ENCODE assay signal across 20 cellular contexts in genomic region chr20:24835195-24835594, GRCh38.
"Had no signal": no experiment of that assay in that cellular context is flagged by ENCODE, and none has a peak within 500 bp of the region (broad histone marks: within the 10 kb centered on the region; RNA-seq: fewer than 3 reads in every experiment).

No MANE protein-coding gene starts in this region.

- H3K4me1 Mint-ChIP-seq: immature natural killer cell, naive B cell had no signal

- H3K27ac ChIP-seq: colonic mucosa, esophagus muscularis mucosa, foreskin keratinocyte, gastroesophageal sphincter, heart left ventricle, hepatocyte, left lung, lower lobe of right lung had no signal

- H3K4me3 Mint-ChIP-seq: dendritic cell treated with granulocyte-macrophage colony-stimulating factor and Interleukin-4, amounts not matched to agents 40 ng/mL and 50 ng/mL, for 4 days; effector memory CD8-positive, alpha-beta T cell; immature natural killer cell; mesothelial cell of epicardium had no signal

- H3K4me1 ChIP-seq: colonic mucosa, esophagus muscularis mucosa, foreskin keratinocyte, gastroesophageal sphincter, heart left ventricle, lower lobe of right lung had no signal

- H3K4me2 ChIP-seq: hepatocyte had no signal

- DNase-seq: colonic mucosa; cortex of kidney; effector CD8-positive, alpha-beta T cell; effector memory CD8-positive, alpha-beta T cell; foreskin keratinocyte; heart left ventricle; hypothalamus; immature natural killer cell; left cardiac atrium; left lung; left ventricle myocardium superior; lower lobe of right lung; mesenchymal stem cell; mucosa of descending colon; naive B cell had no signal

- H3K27me3 ChIP-seq: colonic mucosa, foreskin keratinocyte, gastroesophageal sphincter, hepatocyte, left lung had no signal

- ATAC-seq: effector memory CD8-positive, alpha-beta T cell; foreskin keratinocyte; gastroesophageal sphincter; heart left ventricle; left cardiac atrium; left lung; left ventricle myocardium superior; mucosa of descending colon had no signal

- H3K4me3 ChIP-seq: colonic mucosa, esophagus muscularis mucosa, gastroesophageal sphincter, heart left ventricle, hepatocyte, left lung, lower lobe of right lung, mucosa of descending colon had no signal

- H3K79me2 ChIP-seq: hepatocyte had no signal

- H3K27ac Mint-ChIP-seq: dendritic cell treated with granulocyte-macrophage colony-stimulating factor and Interleukin-4, amounts not matched to agents 40 ng/mL and 50 ng/mL, for 4 days; immature natural killer cell; mesothelial cell of epicardium; naive B cell had no signal

- H3K9me3 Mint-ChIP-seq: dendritic cell treated with granulocyte-macrophage colony-stimulating factor and Interleukin-4, amounts not matched to agents 40 ng/mL and 50 ng/mL, for 4 days; effector memory CD8-positive, alpha-beta T cell; immature natural killer cell; mesothelial cell of epicardium had no signal

- H3K36me3 ChIP-seq: colonic mucosa, esophagus muscularis mucosa, gastroesophageal sphincter, heart left ventricle, left lung, lower lobe of right lung had no signal

- H3K9me3 ChIP-seq: colonic mucosa, left lung, lower lobe of right lung, mucosa of descending colon had no signal

- H3K36me3 Mint-ChIP-seq: immature natural killer cell, mesothelial cell of epicardium, naive B cell had no signal

- H2AFZ ChIP-seq: hepatocyte had no signal
